ENCODE assay signal across 8 cellular contexts in the genomic region with DNA sequence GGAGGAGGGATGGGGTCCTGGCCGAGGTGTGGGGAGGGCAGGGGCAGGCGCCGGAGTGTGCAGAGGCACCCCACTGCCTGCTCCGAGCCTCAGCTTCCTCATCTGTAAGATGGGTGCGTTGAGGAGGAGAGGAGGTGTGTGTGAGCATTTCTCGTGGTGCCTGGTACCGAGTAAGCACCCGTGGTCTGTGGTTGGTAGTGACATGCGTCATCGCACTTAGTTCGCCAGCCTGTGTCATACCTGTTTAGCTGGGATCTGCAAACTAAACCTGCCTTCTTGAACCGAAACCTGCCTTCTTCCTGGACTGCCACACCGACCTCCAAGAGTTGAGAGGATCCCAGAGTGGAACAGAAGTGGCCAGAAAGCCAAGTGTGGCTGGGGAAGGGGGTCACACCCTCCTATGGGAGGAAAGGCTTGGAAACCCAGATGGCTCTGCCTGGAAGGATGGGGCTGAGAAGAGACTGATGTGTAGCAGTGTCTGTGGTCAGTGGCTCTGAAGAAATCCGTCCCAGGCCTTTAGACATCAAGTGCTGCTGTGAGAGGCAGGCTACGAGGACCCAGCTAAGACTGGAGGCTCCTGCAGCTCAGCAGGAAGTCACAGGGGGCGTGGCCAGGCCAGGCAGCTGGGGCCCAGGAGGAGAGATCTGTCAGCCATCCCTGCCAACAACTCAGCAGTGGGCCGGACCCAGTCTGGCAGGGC.
A peak's percentile ranks its signal among the peaks of the same experiment; 100 is the strongest.
DNase-seq lines count a peak whose midpoint lies in the region; ATAC-seq lines count a peak whose summit lies in the region.

No MANE protein-coding gene starts in this region.

- peak; percentile 65 for DNase-seq in activated CD4-positive, CD25-positive, alpha-beta regulatory T cell treated with anti-CD3 and anti-CD28 coated beads, Interleukin-2, amount 50 U/mL, for 72 hours
- DNase-seq in central memory CD4-positive, alpha-beta T cell, result peak; percentile 83
- DNase-seq in midbrain (lab: John Stamatoyannopoulos, UW) (peak; percentile 31), NCI-H2171 (lab: John Stamatoyannopoulos, UW) (no peak), NCI-H82 (lab: John Stamatoyannopoulos, UW) (no peak)
- DNase-seq in stimulated activated CD8-positive, alpha-beta memory T cell treated with anti-CD3 and anti-CD28 coated beads, Interleukin-7, amount 100 ng/mL, for 1 hour (ENCODE audit: low read depth in 2 of 2), result peak; percentile 42 to 47

- ATAC-seq in GM19025 (IDR thresholded peaks at IDR 0.05; ENCODE audit: low read depth, unreplicated experiment) (peak; percentile 76), HG03108 (IDR thresholded peaks at IDR 0.05; ENCODE audit: unreplicated experiment) (peak; percentile 74)

Comparison
In these comparisons a context has a peak if more than half of its experiments do, and no peak if none do; other contexts are left out.
1. DNase-seq: peak in activated CD4-positive, CD25-positive, alpha-beta regulatory T cell treated with anti-CD3 and anti-CD28 coated beads, Interleukin-2, amount 50 U/mL, for 72 hours (single experiment), central memory CD4-positive, alpha-beta T cell (single experiment), midbrain (single experiment) and stimulated activated CD8-positive, alpha-beta memory T cell treated with anti-CD3 and anti-CD28 coated beads, Interleukin-7, amount 100 ng/mL, for 1 hour (2 of 2); none in NCI-H2171 (single experiment) and NCI-H82 (single experiment).